In genomic region chr16:16032271-16032979, GRCh38 we compare ENCODE assay signal across 23 cellular contexts.
DNase-seq lines count a peak whose midpoint lies in the region; ATAC-seq and TF ChIP-seq lines count a peak whose summit lies in the region.
"Had no signal": no experiment of that assay in that cellular context is flagged by ENCODE, and none has a peak within 500 bp of the region (broad histone marks: within the 10 kb centered on the region; RNA-seq: fewer than 3 reads in every experiment).

No MANE protein-coding gene starts in this region.

- H3K9ac ChIP-seq in BLaER1 treated with 17β-estradiol and CSF1 and Interleukin-3, amounts not matched to agents 10 nM and 100 nM, result no peak overlapping the region

- H3K27ac Mint-ChIP-seq in T-helper 1 cell treated with Interleukin-12 subunit alpha and Interleukin-12 subunit beta and Interleukin-4 antibody, amounts not matched to agents 30 μg/mL and 1 μg/mL, for 36 hours, result peak overlapping the region; percentile 74
- H3K27ac Mint-ChIP-seq in T-cell, result peak overlapping the region; percentile 55 to 88
- H3K27ac Mint-ChIP-seq: mesothelial cell of epicardium, type B pancreatic cell had no signal

- H3K4me3 ChIP-seq in BLaER1 treated with 17β-estradiol and CSF1 and Interleukin-3, amounts not matched to agents 10 nM and 100 nM, result no peak overlapping the region
- H3K4me3 ChIP-seq in fibroblast of the aortic adventitia (ENCODE audit: low read depth, low read length), result no peak overlapping the region
- H3K4me3 ChIP-seq: esophagus squamous epithelium, Peyer's patch, prostate gland, SJSA1 had no signal

- H3K4me1 Mint-ChIP-seq in T-helper 1 cell treated with Interleukin-12 subunit alpha and Interleukin-12 subunit beta and Interleukin-4 antibody, amounts not matched to agents 30 μg/mL and 1 μg/mL, for 36 hours (ENCODE audit: low read depth), result peaks cover 19% of the 10 kb centered on the region
- peaks cover 19 to 31% (median 21%) of the 10 kb centered on the region in 3 donors for H3K4me1 Mint-ChIP-seq in T-cell
- H3K4me1 Mint-ChIP-seq: mesothelial cell of epicardium had no signal

- TF ChIP-seq CTCF in fibroblast of the aortic adventitia (IDR thresholded peaks at IDR 0.05; ENCODE audit: insufficient read depth, low read length), result no peak

- POLR2A ChIA-PET in T-cell (lab: Charles Lee), result no interaction called here

- CTCF ChIA-PET in T-cell (lab: Charles Lee), result interaction anchor here in 1 of 2 donors (1.1 to 2.0 kb wide), 3 partner anchors 66 to 159 kb away, joined by 3 to 5 read pairs (median 3); partner anchors contain the start of gene CEP20

- no peaks in the 10 kb centered on the region for H3K27me3 ChIP-seq in BLaER1 treated with 17β-estradiol and CSF1 and Interleukin-3, amounts not matched to agents 10 nM and 100 nM
- H3K27me3 ChIP-seq: esophagus squamous epithelium, Peyer's patch, SJSA1 had no signal

- peaks cover 58 to 90% (median 77%) of the 10 kb centered on the region in 11 experiments for H3K36me3 ChIP-seq in BLaER1 treated with 17β-estradiol and CSF1 and Interleukin-3, amounts not matched to agents 10 nM and 100 nM
- H3K36me3 ChIP-seq: prostate gland had no signal

- peak overlapping the region in 4 of 11 experiments; percentile 31 to 39 (median 36); a peak in 3 of 22 replicates for H3K27ac ChIP-seq in BLaER1 treated with 17β-estradiol and CSF1 and Interleukin-3, amounts not matched to agents 10 nM and 100 nM
- H3K27ac ChIP-seq: 22Rv1, SJSA1 had no signal

- H3K4me1 ChIP-seq in BLaER1 treated with 17β-estradiol and CSF1 and Interleukin-3, amounts not matched to agents 10 nM and 100 nM, result peaks cover 32 to 49% (median 42%) of the 10 kb centered on the region in 10 experiments
- H3K4me1 ChIP-seq: SJSA1 had no signal

- H3K9me3 ChIP-seq in BLaER1 treated with 17β-estradiol and CSF1 and Interleukin-3, amounts not matched to agents 10 nM and 100 nM (replicated peaks in 1 of 11), result no peaks in the 10 kb centered on the region
- H3K9me3 ChIP-seq: esophagus squamous epithelium, Peyer's patch, prostate gland, SJSA1 had no signal

- no peaks in the 10 kb centered on the region for H3K27me3 Mint-ChIP-seq in T-helper 1 cell treated with Interleukin-12 subunit alpha and Interleukin-12 subunit beta and Interleukin-4 antibody, amounts not matched to agents 30 μg/mL and 1 μg/mL, for 36 hours (ENCODE audit: low read depth)
- no peaks in the 10 kb centered on the region for H3K27me3 Mint-ChIP-seq in T-cell
- H3K27me3 Mint-ChIP-seq: activated B cell treated with CpG ODN at 0.5 μM for 24 hours, type B pancreatic cell had no signal

- no peak overlapping the region for H3K4me3 Mint-ChIP-seq in T-helper 1 cell treated with Interleukin-12 subunit alpha and Interleukin-12 subunit beta and Interleukin-4 antibody, amounts not matched to agents 30 μg/mL and 1 μg/mL, for 36 hours
- H3K4me3 Mint-ChIP-seq in T-cell, result no peak overlapping the region
- H3K4me3 Mint-ChIP-seq: activated B cell treated with CpG ODN at 0.5 μM for 24 hours, mesothelial cell of epicardium, neural crest cell, type B pancreatic cell had no signal

- no peak for ATAC-seq in T-cell (replicated peaks in 1 of 4)
- ATAC-seq: left colon had no signal

- H3K9me3 Mint-ChIP-seq in T-helper 1 cell treated with Interleukin-12 subunit alpha and Interleukin-12 subunit beta and Interleukin-4 antibody, amounts not matched to agents 30 μg/mL and 1 μg/mL, for 36 hours, result no peaks in the 10 kb centered on the region
- no peaks in the 10 kb centered on the region for H3K9me3 Mint-ChIP-seq in T-cell
- H3K9me3 Mint-ChIP-seq: activated B cell treated with CpG ODN at 0.5 μM for 24 hours, mesothelial cell of epicardium, neural crest cell, type B pancreatic cell had no signal

- H4K20me1 ChIP-seq in BLaER1 treated with 17β-estradiol and CSF1 and Interleukin-3, amounts not matched to agents 10 nM and 100 nM, result peaks cover 0 to 32% (median 0%) of the 10 kb centered on the region in 11 experiments; a peak in 3 of 22 replicates

- H3K4me2 ChIP-seq in BLaER1 treated with 17β-estradiol and CSF1 and Interleukin-3, amounts not matched to agents 10 nM and 100 nM, result peak overlapping the region; percentile 25 to 77 (median 69)

- DNase-seq in T-helper 1 cell, result no peak
- no peak for DNase-seq in T-cell
- peak; percentile 25 for DNase-seq in fibroblast of the aortic adventitia (ENCODE audit: low read depth)
- no peak for DNase-seq in germinal center (ENCODE audit: low spot score)
- DNase-seq in NOMO-1 (lab: John Stamatoyannopoulos, UW; ENCODE audit: unreplicated experiment in 2 of 2), result no peak
- DNase-seq in pons (ENCODE audit: low spot score), result no peak
- DNase-seq: activated B cell treated with CpG ODN at 0.5 μM for 24 hours; esophagus squamous epithelium; left colon; NCI-H1417; NCI-H2107; NCI-H510A; small intestine; stimulated activated CD4-positive, alpha-beta T cell treated with anti-CD3 and anti-CD28 coated beads, Interleukin-2, amount 100 ng/mL, for 48 hours had no signal

- peaks cover 18% of the 10 kb centered on the region for H3K36me3 Mint-ChIP-seq in T-helper 1 cell treated with Interleukin-12 subunit alpha and Interleukin-12 subunit beta and Interleukin-4 antibody, amounts not matched to agents 30 μg/mL and 1 μg/mL, for 36 hours (ENCODE audit: low read depth)
- peaks cover 21% of the 10 kb centered on the region for H3K36me3 Mint-ChIP-seq in T-cell
